1 cellular context compared by ENCODE assay signal in the genomic region with DNA sequence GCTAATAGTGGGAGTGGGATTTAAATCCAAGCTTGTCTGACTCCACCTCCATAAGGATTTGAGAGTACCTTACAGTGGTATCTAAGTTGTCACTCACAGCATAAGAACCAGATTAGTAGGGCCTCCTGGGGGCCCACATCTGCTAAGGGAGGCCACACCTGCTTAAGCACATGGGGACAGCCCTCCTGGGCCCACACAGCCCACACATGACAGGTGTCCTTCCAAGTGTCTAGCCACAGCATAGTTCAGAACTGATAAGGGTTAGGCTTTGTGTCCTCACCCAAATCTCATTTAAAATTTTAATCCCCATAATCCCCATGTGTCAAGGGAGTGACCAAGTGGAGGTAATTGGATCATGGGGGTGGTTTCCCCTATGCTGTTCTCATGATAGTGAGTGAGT.
TF ChIP-seq lines count a peak whose summit lies in the region.

No MANE protein-coding gene starts in this region.

TF ChIP-seq in IMR-90, 13 proteins besides CTCF, POLR2A, EP300 and RAD21:
- TF ChIP-seq USF2 (IDR thresholded peaks at IDR 0.05; ENCODE audit: low read depth, low read length): no peak
- TF ChIP-seq CHD1 (IDR thresholded peaks at IDR 0.05; ENCODE audit: low read depth, low read length): no peak
- TF ChIP-seq MAZ (IDR thresholded peaks at IDR 0.05; ENCODE audit: borderline replicate concordance, low read depth, low read length): no peak
- TF ChIP-seq FOS (IDR thresholded peaks at IDR 0.05; ENCODE audit: low read depth, low read length): no peak
- TF ChIP-seq NFE2L2 (IDR thresholded peaks at IDR 0.05; ENCODE audit: low read depth, low read length): no peak
- TF ChIP-seq, protein P1, sequence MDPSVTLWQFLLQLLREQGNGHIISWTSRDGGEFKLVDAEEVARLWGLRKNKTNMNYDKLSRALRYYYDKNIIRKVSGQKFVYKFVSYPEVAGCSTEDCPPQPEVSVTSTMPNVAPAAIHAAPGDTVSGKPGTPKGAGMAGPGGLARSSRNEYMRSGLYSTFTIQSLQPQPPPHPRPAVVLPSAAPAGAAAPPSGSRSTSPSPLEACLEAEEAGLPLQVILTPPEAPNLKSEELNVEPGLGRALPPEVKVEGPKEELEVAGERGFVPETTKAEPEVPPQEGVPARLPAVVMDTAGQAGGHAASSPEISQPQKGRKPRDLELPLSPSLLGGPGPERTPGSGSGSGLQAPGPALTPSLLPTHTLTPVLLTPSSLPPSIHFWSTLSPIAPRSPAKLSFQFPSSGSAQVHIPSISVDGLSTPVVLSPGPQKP (IDR thresholded peaks at IDR 0.05; ENCODE audit: borderline replicate concordance, low read depth, low read length): no peak
- no peak for TF ChIP-seq SMC3 (IDR thresholded peaks at IDR 0.05; ENCODE audit: low read depth, low read length)
- no peak for TF ChIP-seq RFX5 (IDR thresholded peaks at IDR 0.05; ENCODE audit: low read depth, low read length)
- no peak for TF ChIP-seq CEBPB (IDR thresholded peaks at IDR 0.05; ENCODE audit: low read depth, low read length)
- TF ChIP-seq MAFK (IDR thresholded peaks at IDR 0.05; ENCODE audit: low read depth, low read length): no peak
- no peak for TF ChIP-seq RCOR1 (IDR thresholded peaks at IDR 0.05; ENCODE audit: insufficient replicate concordance, low read length)
- TF ChIP-seq BHLHE40 (IDR thresholded peaks at IDR 0.05; ENCODE audit: low read depth, low read length): no peak
- TF ChIP-seq MXI1 (IDR thresholded peaks at IDR 0.05; ENCODE audit: borderline replicate concordance, low read depth, low read length): no peak
